28 cellular contexts compared by ENCODE assay signal in genomic region chr1:227328405-227329019, GRCh38.
"Had no signal": no experiment of that assay in that cellular context is flagged by ENCODE, and none has a peak within 500 bp of the region (broad histone marks: within the 10 kb centered on the region; RNA-seq: fewer than 3 reads in every experiment).

No MANE protein-coding gene starts in this region.

- H3K9me3 Mint-ChIP-seq: central memory CD8-positive, alpha-beta T cell had no signal

- H3K27ac ChIP-seq: SK-N-MC had no signal

- DNase-seq: activated CD4-positive, alpha-beta memory T cell treated with anti-CD3 and anti-CD28 coated beads for 36 hours; activated CD4-positive, alpha-beta T cell treated with anti-CD3 and anti-CD28 coated beads, Interleukin-2, amount 10 ng/mL, durations not matched to agents 7 days and 5 days; activated CD4-positive, CD25-positive, alpha-beta regulatory T cell; activated CD8-positive, alpha-beta memory T cell treated with anti-CD3 and anti-CD28 coated beads for 24 hours; activated effector memory CD4-positive, alpha-beta T cell treated with anti-CD3 and anti-CD28 coated beads, Interleukin-2, amount 50 U/mL, for 16 hours; activated naive CD4-positive, alpha-beta T cell treated with Interleukin-2 at 50 U/mL for 16 hours; activated T-cell treated with anti-CD3 and anti-CD28 coated beads, Interleukin-2, amount 50 U/mL, for 4 hours; amygdala; Karpas-422; MM.1S; NCI-H1105; NCI-H1436; NCI-H187 treated with DMSO at 0.1 percent for 48 hours; NCI-H2171; NCI-H226; NCI-H69; NK-92 treated with Interleukin-12 subunit alpha and Interleukin-12 subunit beta, amount 100 ng/mL, for 24 hours; OCI-M1; RPMI8226; T-cell; T-helper 2 cell; T1000 had no signal

- ATAC-seq: activated T-cell treated with anti-CD3 and anti-CD28 coated beads, Interleukin-2, amount 50 U/mL, for 4 hours; Panc1; Right ventricle myocardium inferior; T-cell had no signal

- H3K36me3 Mint-ChIP-seq: brain, T-cell had no signal

- H3K4me3 ChIP-seq: SK-N-MC had no signal

- H3K4me1 Mint-ChIP-seq: activated CD4-positive, alpha-beta T cell treated with anti-CD3 and anti-CD28 coated beads, Interleukin-2, amount 10 ng/mL, durations not matched to agents 7 days and 5 days; brain; central memory CD8-positive, alpha-beta T cell; T-cell had no signal

- H3K27ac Mint-ChIP-seq: activated CD4-positive, alpha-beta memory T cell treated with anti-CD3 and anti-CD28 coated beads for 36 hours; activated CD4-positive, alpha-beta T cell treated with anti-CD3 and anti-CD28 coated beads, Interleukin-2, amount 10 ng/mL, durations not matched to agents 7 days and 5 days; activated naive CD8-positive, alpha-beta T cell; brain; T-cell had no signal

- H3K4me3 Mint-ChIP-seq: activated CD4-positive, alpha-beta memory T cell treated with anti-CD3 and anti-CD28 coated beads for 36 hours; activated CD4-positive, alpha-beta T cell treated with anti-CD3 and anti-CD28 coated beads, Interleukin-2, amount 10 ng/mL, durations not matched to agents 7 days and 5 days; activated naive CD8-positive, alpha-beta T cell; activated T-cell treated with anti-CD3 and anti-CD28 coated beads, Interleukin-2, amount 50 U/mL, for 4 hours; brain; central memory CD8-positive, alpha-beta T cell; T-cell had no signal
